Comparison of ENCODE assay signal across 17 cellular contexts in the genomic region with DNA sequence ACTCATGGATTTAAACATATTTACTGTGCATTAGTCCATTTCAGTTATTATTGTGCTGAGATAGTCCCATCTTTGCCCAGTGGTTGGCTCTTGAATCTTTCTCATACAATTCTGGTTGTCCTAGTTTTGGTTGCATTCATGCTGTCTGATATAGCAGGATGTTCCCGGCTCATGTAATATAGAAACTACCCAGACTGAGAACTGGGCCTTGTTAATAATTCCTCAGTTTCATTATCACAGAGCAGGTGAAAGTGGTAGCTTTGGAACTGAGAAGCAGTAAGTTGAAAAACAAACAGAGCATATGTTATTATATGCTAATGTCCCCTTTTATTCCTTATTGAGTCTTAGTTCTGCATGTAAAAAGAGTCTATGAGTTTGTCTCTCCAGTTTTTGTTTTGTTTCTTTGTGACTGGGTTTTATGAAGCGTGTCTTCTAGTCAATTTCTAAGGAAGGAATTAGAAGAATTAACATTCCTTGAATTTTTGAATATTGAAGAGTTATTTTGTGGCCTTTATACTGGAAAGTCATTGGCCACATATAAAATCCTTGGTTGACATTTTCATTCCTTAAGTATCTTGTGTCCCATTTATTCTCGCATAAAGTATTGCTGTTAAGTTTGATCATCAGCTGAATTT. TPM values are rescaled to one million over a fixed set of nuclear protein-coding genes. Genes with fewer than 3 reads are reported as not detected.
DNase-seq lines count a peak whose midpoint lies in the region; ATAC-seq lines count a peak whose summit lies in the region.
"Had no signal": no experiment of that assay in that cellular context is flagged by ENCODE, and none has a peak within 500 bp of the region (broad histone marks: within the 10 kb centered on the region; RNA-seq: fewer than 3 reads in every experiment).

No MANE protein-coding gene starts in this region.

- H3K79me1 ChIP-seq in mesenchymal stem cell (replicated peaks; ENCODE audit: low read length, poor library complexity, severe bottlenecking) = peaks cover 12% of the 10 kb centered on the region

- no peak overlapping the region for H3K4me2 ChIP-seq in mesenchymal stem cell (ENCODE audit: low read length, poor library complexity, severe bottlenecking)

- no peak for DNase-seq in mesenchymal stem cell
- DNase-seq in NCI-H1092 treated with DMSO at 0.1 percent for 48 hours (lab: John Stamatoyannopoulos, UW) = no peak
- DNase-seq in NCI-H1105 (lab: John Stamatoyannopoulos, UW) = no peak
- DNase-seq in effector CD4-positive, alpha-beta T cell = no peak
- DNase-seq in A172 (ENCODE audit: low spot score) = no peak
- DNase-seq: activated CD4-positive, alpha-beta memory T cell treated with anti-CD3 and anti-CD28 coated beads, Interleukin-2, amount 10 ng/mL, durations not matched to agents 7 days and 5 days; activated gamma-delta T cell; CD4-positive, CD25-positive, alpha-beta regulatory T cell; GOT3; mesendoderm; MV-4-11; spleen had no signal

- peaks cover 3% of the 10 kb centered on the region for H3K9me3 ChIP-seq in mesenchymal stem cell (ENCODE audit: control insufficient read depth, low read length)
- H3K9me3 ChIP-seq: breast epithelium, spleen had no signal

- H3K23ac ChIP-seq in mesenchymal stem cell (ENCODE audit: low read length in 2 of 2) = no peak overlapping the region

- H3K9ac ChIP-seq in mesenchymal stem cell (ENCODE audit: low read length) = no peak overlapping the region

- no peaks in the 10 kb centered on the region for H3K4me1 ChIP-seq in mesenchymal stem cell (ENCODE audit: control insufficient read depth, insufficient read depth, low read depth, low read length)
- H3K4me1 ChIP-seq: breast epithelium, spleen had no signal

- H2BK120ac ChIP-seq in mesenchymal stem cell (ENCODE audit: low read depth, low read length) = no peak overlapping the region

- H4K8ac ChIP-seq in mesenchymal stem cell (ENCODE audit: low read length) = no peak overlapping the region

- ATAC-seq in GM18511 (IDR thresholded peaks at IDR 0.05; ENCODE audit: unreplicated experiment) (peak; percentile 80), GM21515 (IDR thresholded peaks at IDR 0.05; ENCODE audit: unreplicated experiment) (peak; percentile 54), HG03432 (IDR thresholded peaks at IDR 0.05; ENCODE audit: unreplicated experiment) (peak; percentile 71)
- ATAC-seq: HepG2 had no signal

- H3K18ac ChIP-seq in mesenchymal stem cell (ENCODE audit: low read depth in 1 of 2, low read length in 2 of 2) = no peak overlapping the region

- H2AK5ac ChIP-seq in mesenchymal stem cell (ENCODE audit: low read length, severe bottlenecking) = no peak overlapping the region

- 96% methylated on average over 3 of the region's 3 CpGs for WGBS in mesenchymal stem cell

- H3K27ac ChIP-seq in mesenchymal stem cell (ENCODE audit: low read length, poor library complexity, severe bottlenecking) = peak overlapping the region; percentile 66
- H3K27ac ChIP-seq: breast epithelium, spleen had no signal

- H3K36me3 ChIP-seq in mesenchymal stem cell (ENCODE audit: control insufficient read depth in 1 of 2, insufficient read depth in 2 of 2, low read depth in 1 of 2, low read length in 2 of 2) = peaks cover 2 to 92% of the 10 kb centered on the region in 2 experiments

- no peak overlapping the region for H3K4ac ChIP-seq in mesenchymal stem cell (ENCODE audit: low read depth in 1 of 2, low read length in 2 of 2)

- no peak overlapping the region for H2BK5ac ChIP-seq in mesenchymal stem cell (ENCODE audit: low read depth, low read length, poor library complexity, severe bottlenecking)

- H2BK12ac ChIP-seq in mesenchymal stem cell (ENCODE audit: low read length in 2 of 2) = no peak overlapping the region

- H4K91ac ChIP-seq in mesenchymal stem cell (ENCODE audit: low read length) = no peak overlapping the region

- H3K14ac ChIP-seq in mesenchymal stem cell (ENCODE audit: low read length in 2 of 2) = no peak overlapping the region

- H2BK15ac ChIP-seq in mesenchymal stem cell (ENCODE audit: low read depth, poor library complexity, severe bottlenecking) = no peak overlapping the region

- H3K4me3 ChIP-seq in mesenchymal stem cell (ENCODE audit: insufficient read depth in 1 of 2, low read depth in 1 of 2, low read length in 2 of 2) = no peak overlapping the region
- H3K4me3 ChIP-seq: breast epithelium, spleen had no signal

- no peak overlapping the region for H2AFZ ChIP-seq in mesenchymal stem cell (ENCODE audit: low read depth, low read length)

- H3K27me3 ChIP-seq in mesenchymal stem cell (ENCODE audit: control insufficient read depth in 1 of 2, insufficient read depth in 1 of 2, low read length in 2 of 2) = no peaks in the 10 kb centered on the region
- H3K27me3 ChIP-seq: breast epithelium, spleen had no signal

RNA-seq across cellular contexts. Expression of a gene that starts 43.3 kb away (rescaled TPM):
- 71.9 TPM for polyA plus RNA-seq in mesenchymal stem cell (2013, experiment 1 of 2)
- polyA plus RNA-seq in mesenchymal stem cell (2013, experiment 2 of 2) = 71.8 TPM
- 17.2 and 19.1 TPM in 2 replicates for total RNA-seq in A172 (2014; rRNA removed; shearing (Covaris generic))

RNA-seq across cellular contexts. Expression of a gene that starts 44.4 kb away (rescaled TPM):
- polyA plus RNA-seq in mesenchymal stem cell (2013, experiment 1 of 2) = 47.7 TPM
- polyA plus RNA-seq in mesenchymal stem cell (2013, experiment 2 of 2) = 50.1 TPM
- total RNA-seq in A172 (2014; rRNA removed; shearing (Covaris generic)) = 197 and 209 TPM in 2 replicates
